In genomic region chr2:20931346-20931745, GRCh38 we compare ENCODE assay signal across 12 cellular contexts.
"Had no signal": no experiment of that assay in that cellular context is flagged by ENCODE, and none has a peak within 500 bp of the region (broad histone marks: within the 10 kb centered on the region; RNA-seq: fewer than 3 reads in every experiment).

No MANE protein-coding gene starts in this region.

- H2AFZ ChIP-seq: neural progenitor cell had no signal

- H3K4me3 ChIP-seq: ascending aorta, neural progenitor cell, pancreas, uterus had no signal

- H3K9me3 ChIP-seq: ascending aorta, pancreas, uterus had no signal

- H3K36me3 Mint-ChIP-seq: activated naive CD4-positive, alpha-beta T cell treated with anti-CD3 and anti-CD28 coated beads, Interleukin-2, amount 10 ng/mL, durations not matched to agents 7 days and 5 days; neural progenitor cell; stimulated activated memory B cell treated with anti-CD40 and anti-IgM and Interleukin-4, amounts not matched to agents 10 μg/mL and 1 μg/mL and 100 μg/mL, for 72 hours; T-cell had no signal

- DNase-seq: activated CD4-positive, CD25-positive, alpha-beta regulatory T cell treated with anti-CD3 and anti-CD28 coated beads, Interleukin-2, amount 50 U/mL, for 72 hours; activated naive CD4-positive, alpha-beta T cell treated with anti-CD3 and anti-CD28 coated beads, Interleukin-2, amount 10 ng/mL, durations not matched to agents 7 days and 5 days; activated T-cell treated with anti-CD3 and anti-CD28 coated beads, Interleukin-2, amount 50 U/mL, for 1 hour; hippocampal formation; pancreas; stimulated activated CD4-positive, alpha-beta T cell treated with anti-CD3 and anti-CD28 coated beads, Interleukin-2, amount 100 ng/mL, for 48 hours; T-cell; T1000; uterus had no signal

- H3K9ac ChIP-seq: neural progenitor cell had no signal

- H3K27ac Mint-ChIP-seq: activated naive CD4-positive, alpha-beta T cell treated with anti-CD3 and anti-CD28 coated beads, Interleukin-2, amount 10 ng/mL, durations not matched to agents 7 days and 5 days; neural progenitor cell; stimulated activated memory B cell treated with anti-CD40 and anti-IgM and Interleukin-4, amounts not matched to agents 10 μg/mL and 1 μg/mL and 100 μg/mL, for 72 hours; T-cell had no signal

- H3K36me3 ChIP-seq: ascending aorta, neural progenitor cell, pancreas, uterus had no signal

- H3K27me3 ChIP-seq: ascending aorta, neural progenitor cell, pancreas, uterus had no signal

- H3K27ac ChIP-seq: ascending aorta, neural progenitor cell, pancreas, uterus had no signal

- H3K4me2 ChIP-seq: neural progenitor cell had no signal

- H3K4me1 ChIP-seq: neural progenitor cell, pancreas, uterus had no signal

- H3K4me3 Mint-ChIP-seq: activated naive CD4-positive, alpha-beta T cell treated with anti-CD3 and anti-CD28 coated beads, Interleukin-2, amount 10 ng/mL, durations not matched to agents 7 days and 5 days; neural progenitor cell; stimulated activated memory B cell treated with anti-CD40 and anti-IgM and Interleukin-4, amounts not matched to agents 10 μg/mL and 1 μg/mL and 100 μg/mL, for 72 hours; T-cell had no signal

- H3K4me1 Mint-ChIP-seq: activated naive CD4-positive, alpha-beta T cell treated with anti-CD3 and anti-CD28 coated beads, Interleukin-2, amount 10 ng/mL, durations not matched to agents 7 days and 5 days; stimulated activated memory B cell treated with anti-CD40 and anti-IgM and Interleukin-4, amounts not matched to agents 10 μg/mL and 1 μg/mL and 100 μg/mL, for 72 hours; T-cell had no signal

- ATAC-seq: stimulated activated memory B cell treated with anti-CD40 and anti-IgM and Interleukin-4, amounts not matched to agents 10 μg/mL and 1 μg/mL and 100 μg/mL, for 72 hours; T-cell had no signal
